ENCODE assay signal across 1 cellular context in genomic region chr1:204408602-204409001, GRCh38.
TF ChIP-seq lines count a peak whose summit lies in the region.

No MANE protein-coding gene starts in this region.

TF ChIP-seq in SK-N-SH, 30 proteins besides CTCF, POLR2A, EP300 and RAD21:
- no peak for TF ChIP-seq REST (IDR thresholded peaks at IDR 0.05; ENCODE audit: low read depth, low read length)
- no peak for TF ChIP-seq SMC3 (IDR thresholded peaks at IDR 0.05; ENCODE audit: low read depth, low read length)
- no peak for TF ChIP-seq USF1 (IDR thresholded peaks at IDR 0.05; ENCODE audit: borderline replicate concordance, low read depth)
- no peak for TF ChIP-seq ZBTB33 (IDR thresholded peaks at IDR 0.05; ENCODE audit: borderline replicate concordance, low read depth)
- no peak for TF ChIP-seq IRF3 (IDR thresholded peaks at IDR 0.05; ENCODE audit: low read depth, low read length)
- TF ChIP-seq FOSL2 (IDR thresholded peaks at IDR 0.05; ENCODE audit: borderline replicate concordance, low read depth), result no peak
- TF ChIP-seq TEAD4 (IDR thresholded peaks at IDR 0.05; ENCODE audit: borderline replicate concordance, insufficient read depth), result no peak
- TF ChIP-seq JUND (IDR thresholded peaks at IDR 0.05), result no peak
- no peak for TF ChIP-seq RCOR1 (IDR thresholded peaks at IDR 0.05; ENCODE audit: low read length)
- TF ChIP-seq EZH2phosphoT487 (IDR thresholded peaks at IDR 0.05; ENCODE audit: borderline replicate concordance, low read depth), result no peak
- TF ChIP-seq PBX3 (IDR thresholded peaks at IDR 0.05), result no peak
- no peak for TF ChIP-seq ELF1 (IDR thresholded peaks at IDR 0.05)
- no peak for TF ChIP-seq GATA2 (CRISPR knock-in tag; IDR thresholded peaks at IDR 0.05)
- TF ChIP-seq MXI1 (IDR thresholded peaks at IDR 0.05; ENCODE audit: low read depth, low read length), result no peak
- TF ChIP-seq MAX (IDR thresholded peaks at IDR 0.05; ENCODE audit: low read depth), result no peak
- no peak for TF ChIP-seq FOXJ3 (CRISPR knock-in tag; IDR thresholded peaks at IDR 0.05)
- no peak for TF ChIP-seq SIN3A (IDR thresholded peaks at IDR 0.05; ENCODE audit: borderline replicate concordance, low read depth, low read length)
